Comparison of ENCODE assay signal across 9 cellular contexts in genomic region chr7:80916770-80917681, GRCh38. TPM values are rescaled to one million over a fixed set of nuclear protein-coding genes. Genes with fewer than 3 reads are reported as not detected.
DNase-seq lines count a peak whose midpoint lies in the region; ATAC-seq and TF ChIP-seq lines count a peak whose summit lies in the region.
"Had no signal": no experiment of that assay in that cellular context is flagged by ENCODE, and none has a peak within 500 bp of the region (broad histone marks: within the 10 kb centered on the region; RNA-seq: fewer than 3 reads in every experiment).

No MANE protein-coding gene starts in this region.

- no peak for DNase-seq in RWPE2 (ENCODE audit: low spot score)
- peak; percentile 74 to 90 for DNase-seq in foreskin keratinocyte
- no peak for DNase-seq in mucosa of descending colon
- DNase-seq in activated T-cell treated with anti-CD3 and anti-CD28 coated beads, Interleukin-2, amount 50 U/mL, for 1 hour: no peak
- DNase-seq: stimulated activated CD8-positive, alpha-beta memory T cell treated with anti-CD3 and anti-CD28 coated beads, Interleukin-4, amount 100 ng/mL, for 48 hours had no signal

- H3K27ac ChIP-seq in HEK293 (ENCODE audit: extremely low read depth, low read depth, low read length) (no peak overlapping the region), RWPE2 (ENCODE audit: poor library complexity, severe bottlenecking) (peak overlapping the region; percentile 94), foreskin keratinocyte (peak overlapping the region; percentile 91), skeletal muscle tissue (ENCODE audit: low read depth, low read length) (no peak overlapping the region)

- peak; percentile 5; the same call in 1 of the 3 replicates for ATAC-seq in RWPE2 (ENCODE audit: low read depth)
- peak; percentile 26 for ATAC-seq in foreskin keratinocyte
- ATAC-seq in HG02981 (IDR thresholded peaks at IDR 0.05; ENCODE audit: unreplicated experiment): no peak
- no peak for ATAC-seq in HG03520 (IDR thresholded peaks at IDR 0.05; ENCODE audit: unreplicated experiment)
- ATAC-seq in mucosa of descending colon: no peak

- H3K27me3 ChIP-seq in RWPE2 (ENCODE audit: insufficient read depth, poor library complexity, severe bottlenecking) (no peaks in the 10 kb centered on the region), foreskin keratinocyte (no peaks in the 10 kb centered on the region), skeletal muscle tissue (ENCODE audit: control insufficient read depth in 3 of 3, insufficient read depth in 3 of 3, low read length in 3 of 3) (no peaks in the 10 kb centered on the region)

- H3K4me1 ChIP-seq in HEK293 (ENCODE audit: control insufficient read depth, insufficient read depth, low read length) (peaks cover 18% of the 10 kb centered on the region), RWPE2 (ENCODE audit: insufficient read depth, poor library complexity, severe bottlenecking) (peaks cover 65% of the 10 kb centered on the region), foreskin keratinocyte (peaks cover 39% of the 10 kb centered on the region), skeletal muscle tissue (ENCODE audit: control insufficient read depth in 3 of 3, insufficient read depth in 3 of 3, low read length in 3 of 3) (peaks cover 0 to 3% (median 0%) of the 10 kb centered on the region in 3 donors), mucosa of descending colon (ENCODE audit: low read depth) (no peaks in the 10 kb centered on the region)

- intact Hi-C loops in mucosa of descending colon (cut with DNase I, micrococcal nuclease): loop anchor here in 1 of 2 donors (5.0 to 10.0 kb wide), 2 partner anchors 212 to 530 kb away; no protein-coding TSS in a partner anchor

- POLR2A ChIA-PET in HEK293 (lab: Yijun Ruan, JAX): no interaction called here

- H3K36me3 ChIP-seq in HEK293 (ENCODE audit: control insufficient read depth in 2 of 2, insufficient read depth in 1 of 2, low read length in 2 of 2): peaks cover 0 to 4% of the 10 kb centered on the region in 2 experiments; a peak in 1 of 3 replicates
- peaks cover 52% of the 10 kb centered on the region for H3K36me3 ChIP-seq in RWPE2 (ENCODE audit: low read depth)
- peaks cover 2 to 6% (median 3%) of the 10 kb centered on the region in 3 donors for H3K36me3 ChIP-seq in skeletal muscle tissue (ENCODE audit: control insufficient read depth in 3 of 3, insufficient read depth in 3 of 3, low read length in 3 of 3)
- no peaks in the 10 kb centered on the region for H3K36me3 ChIP-seq in mucosa of descending colon (ENCODE audit: low read depth)

- TF ChIP-seq CTCF in HEK293 (tag by site-specific recombination; IDR thresholded peaks at IDR 0.05) (0 out of 2 replicates have a peak, but pooled peaks have one; percentile 17), RWPE2 (IDR thresholded peaks at IDR 0.05; ENCODE audit: poor library complexity, severe bottlenecking) (peak; percentile 48), foreskin keratinocyte (conservative IDR thresholded peaks at IDR 0.05) (peak; percentile 65), mucosa of descending colon (IDR thresholded peaks at IDR 0.05) (no peak)

- H3K9me3 ChIP-seq in HEK293 (ENCODE audit: control insufficient read depth, insufficient read depth, low read depth, low read length) (no peaks in the 10 kb centered on the region), RWPE2 (ENCODE audit: severe bottlenecking) (no peaks in the 10 kb centered on the region), skeletal muscle tissue (ENCODE audit: control insufficient read depth in 3 of 3, low read length in 3 of 3) (no peaks in the 10 kb centered on the region), mucosa of descending colon (no peaks in the 10 kb centered on the region)

- peak overlapping the region in 1 of 3 donors; percentile 77 for H3K9ac ChIP-seq in skeletal muscle tissue (ENCODE audit: low read depth in 1 of 3, low read length in 3 of 3)

- peak overlapping the region; percentile 58; the same call in 1 of the 2 replicates for H3K4me3 ChIP-seq in HEK293 (ENCODE audit: low read depth, low read length)
- peak overlapping the region; percentile 61 for H3K4me3 ChIP-seq in RWPE2 (ENCODE audit: severe bottlenecking)
- peak overlapping the region; percentile 82 to 97 (median 84) for H3K4me3 ChIP-seq in skeletal muscle tissue (ENCODE audit: low read length in 3 of 3)
- no peak overlapping the region for H3K4me3 ChIP-seq in mucosa of descending colon

- CTCF ChIA-PET in HEK293 (lab: Yijun Ruan, JAX): interaction anchor here (0.8 to 2.8 kb wide), 10 partner anchors 11 to 218 kb away, joined by 3 to 7 read pairs (median 3); no protein-coding TSS in a partner anchor

TF ChIP-seq in HEK293, 187 proteins besides CTCF, POLR2A, EP300 and RAD21 (continues in another document):
- TF ChIP-seq ZNF621 (tag by site-specific recombination; IDR thresholded peaks at IDR 0.05) (no peak), RBAK (tag by site-specific recombination; IDR thresholded peaks at IDR 0.05) (no peak), ZNF677 (tag by site-specific recombination; IDR thresholded peaks at IDR 0.05) (no peak), OSR2 (tag by site-specific recombination; IDR thresholded peaks at IDR 0.05) (peak; percentile 52; the same call in 1 of the 2 replicates), ZNF654 (tag by site-specific recombination; IDR thresholded peaks at IDR 0.05; ENCODE audit: low read depth) (peak; percentile 4; the same call in 1 of the 2 replicates), ZNF394 (tag by site-specific recombination; IDR thresholded peaks at IDR 0.05; ENCODE audit: borderline replicate concordance) (peak; percentile 41; the same call in 1 of the 2 replicates), ZNF837 (tag by site-specific recombination; IDR thresholded peaks at IDR 0.05) (no peak), ZNF350 (tag by site-specific recombination; IDR thresholded peaks at IDR 0.05) (no peak), ZNF202 (tag by site-specific recombination; IDR thresholded peaks at IDR 0.05; ENCODE audit: borderline replicate concordance) (no peak), ZNF600 (tag by site-specific recombination; IDR thresholded peaks at IDR 0.05) (peak; percentile 28; the same call in 1 of the 2 replicates), ZFP41 (tag by site-specific recombination; IDR thresholded peaks at IDR 0.05; ENCODE audit: borderline replicate concordance) (no peak), ZNF2 (tag by site-specific recombination; IDR thresholded peaks at IDR 0.05) (peak; percentile 35; the same call in 1 of the 2 replicates), ZNF366 (tag by site-specific recombination; conservative IDR thresholded peaks at IDR 0.05) (peak; percentile 77; the same call in 1 of the 2 replicates), FEZF1 (tag by site-specific recombination; IDR thresholded peaks at IDR 0.05) (peak; percentile 67), ZNF341 (tag by site-specific recombination; IDR thresholded peaks at IDR 0.05; ENCODE audit: low read depth) (0 out of 2 replicates have a peak, but pooled peaks have one; percentile 8)
- TF ChIP-seq, protein P1, sequence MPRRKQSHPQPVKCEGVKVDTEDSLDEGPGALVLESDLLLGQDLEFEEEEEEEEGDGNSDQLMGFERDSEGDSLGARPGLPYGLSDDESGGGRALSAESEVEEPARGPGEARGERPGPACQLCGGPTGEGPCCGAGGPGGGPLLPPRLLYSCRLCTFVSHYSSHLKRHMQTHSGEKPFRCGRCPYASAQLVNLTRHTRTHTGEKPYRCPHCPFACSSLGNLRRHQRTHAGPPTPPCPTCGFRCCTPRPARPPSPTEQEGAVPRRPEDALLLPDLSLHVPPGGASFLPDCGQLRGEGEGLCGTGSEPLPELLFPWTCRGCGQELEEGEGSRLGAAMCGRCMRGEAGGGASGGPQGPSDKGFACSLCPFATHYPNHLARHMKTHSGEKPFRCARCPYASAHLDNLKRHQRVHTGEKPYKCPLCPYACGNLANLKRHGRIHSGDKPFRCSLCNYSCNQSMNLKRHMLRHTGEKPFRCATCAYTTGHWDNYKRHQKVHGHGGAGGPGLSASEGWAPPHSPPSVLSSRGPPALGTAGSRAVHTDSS (tag by site-specific recombination; IDR thresholded peaks at IDR 0.05): no peak
- TF ChIP-seq, protein P2, sequence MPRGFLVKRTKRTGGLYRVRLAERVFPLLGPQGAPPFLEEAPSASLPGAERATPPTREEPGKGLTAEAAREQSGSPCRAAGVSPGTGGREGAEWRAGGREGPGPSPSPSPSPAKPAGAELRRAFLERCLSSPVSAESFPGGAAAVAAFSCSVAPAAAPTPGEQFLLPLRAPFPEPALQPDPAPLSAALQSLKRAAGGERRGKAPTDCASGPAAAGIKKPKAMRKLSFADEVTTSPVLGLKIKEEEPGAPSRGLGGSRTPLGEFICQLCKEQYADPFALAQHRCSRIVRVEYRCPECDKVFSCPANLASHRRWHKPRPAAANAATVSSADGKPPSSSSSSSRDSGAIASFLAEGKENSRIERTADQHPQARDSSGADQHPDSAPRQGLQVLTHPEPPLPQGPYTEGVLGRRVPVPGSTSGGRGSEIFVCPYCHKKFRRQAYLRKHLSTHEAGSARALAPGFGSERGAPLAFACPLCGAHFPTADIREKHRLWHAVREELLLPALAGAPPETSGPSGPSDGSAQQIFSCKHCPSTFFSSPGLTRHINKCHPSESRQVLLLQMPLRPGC (tag by site-specific recombination; IDR thresholded peaks at IDR 0.05): 0 out of 2 replicates have a peak, but pooled peaks have one; percentile 11

RNA-seq across cellular contexts. Expression of gene SEMA3C, which starts 1.8 kb away (rescaled TPM):
- 99.5 and 150 TPM in 2 replicates for total RNA-seq in foreskin keratinocyte
- 16.2 and 21.2 TPM in 2 replicates for polyA plus RNA-seq in foreskin keratinocyte
- 266 TPM for total RNA-seq in skeletal muscle tissue
- total RNA-seq in mucosa of descending colon: 100 to 1,000 TPM in 1 of 3 donors, 10 to 100 TPM in 2; 72.4 to 150 (median 83.7) TPM

Comparison
In these comparisons a context has a peak if more than half of its experiments do, and no peak if none do; other contexts are left out.
1. H3K27ac ChIP-seq: peak in RWPE2 (single experiment) and foreskin keratinocyte (single experiment); none in HEK293 (single experiment) and skeletal muscle tissue (single experiment).
2. ATAC-seq: peak in RWPE2 (single experiment) and foreskin keratinocyte (single experiment); none in HG02981 (single experiment), HG03520 (single experiment) and mucosa of descending colon (single experiment).
3. DNase-seq: peak in foreskin keratinocyte (2 of 2); none in RWPE2 (single experiment), mucosa of descending colon (0 of 3) and activated T-cell treated with anti-CD3 and anti-CD28 coated beads, Interleukin-2, amount 50 U/mL, for 1 hour (single experiment).